ENCODE assay signal across 10 cellular contexts in genomic region chr11:65612691-65613090, GRCh38.
DNase-seq lines count a peak whose midpoint lies in the region; ATAC-seq and TF ChIP-seq lines count a peak whose summit lies in the region.
"Had no signal": no experiment of that assay in that cellular context is flagged by ENCODE, and none has a peak within 500 bp of the region (broad histone marks: within the 10 kb centered on the region; RNA-seq: fewer than 3 reads in every experiment).

No MANE protein-coding gene starts in this region.

- CTCF ChIA-PET in AG04449 (lab: Yijun Ruan, JAX), result interaction anchor here (0.8 to 14.3 kb wide), 7 partner anchors 8 to 72 kb away, joined by 3 to 134 read pairs (median 3); partner anchors contain the start of genes FAM89B and KCNK7

- H3K4me1 Mint-ChIP-seq in nephron progenitor cell, result peaks cover 51% of the 10 kb centered on the region

- no peak overlapping the region for H3K27ac Mint-ChIP-seq in nephron progenitor cell

- H3K27ac ChIP-seq in KOPT-K1 (ENCODE audit: low read depth, low read length, poor library complexity, severe bottlenecking) (peak overlapping the region; percentile 90), cingulate gyrus (ENCODE audit: low read depth, low read length) (peak overlapping the region; percentile 100)

- no peaks in the 10 kb centered on the region for H3K9me3 Mint-ChIP-seq in nephron progenitor cell

- peak overlapping the region; percentile 93 for H3K4me3 ChIP-seq in AG04449 (ENCODE audit: low read depth, low read length)

- peaks cover 9% of the 10 kb centered on the region for H3K27me3 Mint-ChIP-seq in nephron progenitor cell (ENCODE audit: low read depth, poor library complexity)

- TF ChIP-seq CTCF in AG04449 (IDR thresholded peaks at IDR 0.05; ENCODE audit: insufficient read depth, low read length, missing control alignments) (no peak), nephron progenitor cell (IDR thresholded peaks at IDR 0.05) (no peak)

- DNase-seq in AG04449 (ENCODE audit: low read depth, low spot score) (no peak), nephron progenitor cell (no peak), T-helper 9 cell (no peak), iPS-NIHi11 (ENCODE audit: low spot score) (no peak), NCI-H748 (lab: John Stamatoyannopoulos, UW; ENCODE audit: unreplicated experiment) (no peak)
- DNase-seq: activated CD8-positive, alpha-beta memory T cell treated with anti-CD3 and anti-CD28 coated beads, Interleukin-2, amount 50 U/mL, for 4 hours; occipital lobe had no signal

- peak overlapping the region; percentile 82 for H3K4me3 Mint-ChIP-seq in nephron progenitor cell

- H3K36me3 ChIP-seq in KOPT-K1 (ENCODE audit: insufficient read depth, low read length), result peaks cover 59% of the 10 kb centered on the region

- peaks cover 30% of the 10 kb centered on the region for H3K36me3 Mint-ChIP-seq in nephron progenitor cell (ENCODE audit: low read depth)

- POLR2A ChIA-PET in AG04449 (lab: Yijun Ruan, JAX), result interaction anchor here (1.3 kb wide), 1 partner anchor 12 kb away, joined by 5 read pairs; no protein-coding TSS in a partner anchor

- no peaks in the 10 kb centered on the region for H3K9me3 ChIP-seq in KOPT-K1 (ENCODE audit: insufficient read depth, low read length, poor library complexity, severe bottlenecking)

- no peak for ATAC-seq in GM19324 (IDR thresholded peaks at IDR 0.05; ENCODE audit: low FRiP score, unreplicated experiment)
